ENCODE assay signal across 23 cellular contexts in genomic region chr15:73335026-73335425, GRCh38. TPM values are rescaled to one million over a fixed set of nuclear protein-coding genes. Genes with fewer than 3 reads are reported as not detected.
"Had no signal": no experiment of that assay in that cellular context is flagged by ENCODE, and none has a peak within 500 bp of the region (broad histone marks: within the 10 kb centered on the region; RNA-seq: fewer than 3 reads in every experiment).

No MANE protein-coding gene starts in this region.

- FAIRE-seq: urothelium cell line had no signal

- ATAC-seq: activated T-cell treated with anti-CD3 and anti-CD28 coated beads, Interleukin-2, amount 50 U/mL, for 4 hours; left lung; T-cell had no signal

- H3K27me3 ChIP-seq: tibial nerve had no signal

- DNase-seq: activated CD4-positive, alpha-beta T cell treated with anti-CD3 and anti-CD28 coated beads for 1 hour; activated CD4-positive, alpha-beta T cell treated with anti-CD3 and anti-CD28 coated beads, Interleukin-2, amount 50 U/mL, for 4 hours; activated CD8-positive, alpha-beta memory T cell treated with anti-CD3 and anti-CD28 coated beads for 24 hours; activated CD8-positive, alpha-beta memory T cell treated with anti-CD3 and anti-CD28 coated beads, Interleukin-2, amount 50 U/mL, for 4 hours; activated naive CD4-positive, alpha-beta T cell treated with Interleukin-2 at 50 U/mL for 16 hours; activated naive CD8-positive, alpha-beta T cell treated with anti-CD3 and anti-CD28 coated beads, Interleukin-2, amount 10 ng/mL, durations not matched to agents 7 days and 5 days; activated T-cell treated with anti-CD3 and anti-CD28 coated beads, Interleukin-2, amount 50 U/mL, for 4 hours; amniotic stem cell; effector CD4-positive, alpha-beta T cell; erythroblast; foreskin fibroblast; occipital lobe; retina; stimulated activated CD4-positive, alpha-beta T cell treated with anti-CD3 and anti-CD28 coated beads, Interleukin-12 subunit alpha, Interleukin-12 subunit beta, amount 100 ng/mL, for 4 hours; stomach; T-cell; WERI-Rb-1 had no signal

- H3K36me3 ChIP-seq: left lung, stomach, suprapubic skin, tibial nerve, WERI-Rb-1 had no signal

- H3K4me1 ChIP-seq: left lung, stomach, suprapubic skin, tibial nerve had no signal

- H3K9me3 ChIP-seq: left lung, stomach, suprapubic skin, tibial nerve had no signal

- H3K27ac ChIP-seq: left lung, stomach, suprapubic skin, tibial nerve, WERI-Rb-1 had no signal

- H3K4me3 ChIP-seq: left lung, stomach, suprapubic skin, tibial nerve had no signal

RNA-seq across cellular contexts. Expression of gene HCN4, which starts 33.7 kb away (rescaled TPM):
- total RNA-seq: activated naive CD8-positive, alpha-beta T cell treated with anti-CD3 and anti-CD28 coated beads, Interleukin-2, amount 10 ng/mL, durations not matched to agents 7 days and 5 days; activated T-cell treated with anti-CD3 and anti-CD28 coated beads, Interleukin-2, amount 50 U/mL, for 4 hours; fibroblast of lung; myocyte; T-cell; tibial nerve had no signal
- polyA plus RNA-seq: fibroblast of lung had no signal
